Comparison of ENCODE assay signal across 16 cellular contexts in genomic region chr10:118904284-118904683, GRCh38.
A peak's percentile ranks its signal among the peaks of the same experiment; 100 is the strongest.
DNase-seq lines count a peak whose midpoint lies in the region; ATAC-seq and TF ChIP-seq lines count a peak whose summit lies in the region.
"Had no signal": no experiment of that assay in that cellular context is flagged by ENCODE, and none has a peak within 500 bp of the region (broad histone marks: within the 10 kb centered on the region; RNA-seq: fewer than 3 reads in every experiment).

No MANE protein-coding gene starts in this region.

- no peak overlapping the region for H3K4me3 ChIP-seq in choroid plexus epithelial cell (ENCODE audit: low read depth, low read length)
- H3K4me3 ChIP-seq in neural cell (ENCODE audit: low read length), result no peak overlapping the region
- H3K4me3 ChIP-seq in psoas muscle, result no peak overlapping the region
- H3K4me3 ChIP-seq: A549, BLaER1, GM23248 had no signal

- H3K36me3 ChIP-seq in neural cell (ENCODE audit: insufficient read depth, low read length), result no peaks in the 10 kb centered on the region
- H3K36me3 ChIP-seq in psoas muscle (ENCODE audit: insufficient read depth in 1 of 2, low read depth in 1 of 2), result no peaks in the 10 kb centered on the region
- H3K36me3 ChIP-seq: BLaER1 had no signal

- H3K27ac Mint-ChIP-seq in CD4-positive, alpha-beta T cell, result no peak overlapping the region
- H3K27ac Mint-ChIP-seq in MCF 10A (ENCODE audit: low read depth, unreplicated experiment), result no peak overlapping the region
- H3K27ac Mint-ChIP-seq: H9, IgD-negative memory B cell had no signal

- H3K27me3 ChIP-seq in CD4-positive, alpha-beta T cell (ENCODE audit: control insufficient read depth, insufficient read depth, low read length), result peaks cover 3% of the 10 kb centered on the region
- no peaks in the 10 kb centered on the region for H3K27me3 ChIP-seq in neural cell (ENCODE audit: insufficient read depth, low read depth, low read length)
- no peaks in the 10 kb centered on the region for H3K27me3 ChIP-seq in psoas muscle (ENCODE audit: insufficient read depth in 3 of 3, low read length in 2 of 3)
- H3K27me3 ChIP-seq: BLaER1 had no signal

- H3K4me2 ChIP-seq in neural cell (ENCODE audit: low read length), result no peak overlapping the region
- H3K4me2 ChIP-seq: A549, BLaER1 had no signal

- no peak overlapping the region for H3K9ac ChIP-seq in neural cell (ENCODE audit: low read length)
- H3K9ac ChIP-seq: BLaER1, GM23248 had no signal

- 81 to 86% (median 84%) methylated on average over 8 of the region's 8 CpGs for WGBS in psoas muscle, 3 donors

- TF ChIP-seq CTCF in CD4-positive, alpha-beta T cell (IDR thresholded peaks at IDR 0.05), result no peak
- TF ChIP-seq CTCF in choroid plexus epithelial cell (conservative IDR thresholded peaks at IDR 0.05; ENCODE audit: low read depth, low read length) (no peak), neural cell (IDR thresholded peaks at IDR 0.05; ENCODE audit: poor library complexity, severe bottlenecking) (no peak), psoas muscle (IDR thresholded peaks at IDR 0.05) (no peak), MCF 10A (IDR thresholded peaks at IDR 0.05; ENCODE audit: unreplicated experiment) (no peak)

- H3F3A ChIP-seq in neural cell (ENCODE audit: insufficient read depth, low read length, poor library complexity, severe bottlenecking), result no peaks in the 10 kb centered on the region

- no peaks in the 10 kb centered on the region for H4K20me1 ChIP-seq in neural cell (ENCODE audit: insufficient read depth)
- H4K20me1 ChIP-seq: BLaER1 had no signal

- no peaks in the 10 kb centered on the region for H3K9me3 ChIP-seq in CD4-positive, alpha-beta T cell (ENCODE audit: control insufficient read depth, low read length)
- H3K9me3 ChIP-seq in neural cell (ENCODE audit: low read length) (no peaks in the 10 kb centered on the region), psoas muscle (no peaks in the 10 kb centered on the region)
- H3K9me3 ChIP-seq: A549 had no signal

- no peak overlapping the region for H2AFZ ChIP-seq in neural cell (ENCODE audit: low read depth, low read length)
- H2AFZ ChIP-seq: GM23248 had no signal

- H3K36me3 Mint-ChIP-seq in CD4-positive, alpha-beta T cell (ENCODE audit: low read depth), result no peaks in the 10 kb centered on the region
- H3K36me3 Mint-ChIP-seq in MCF 10A (ENCODE audit: insufficient read depth, unreplicated experiment), result no peaks in the 10 kb centered on the region
- H3K36me3 Mint-ChIP-seq: IgD-negative memory B cell had no signal

- POLR2A ChIA-PET in CD4-positive, alpha-beta T cell (lab: Charles Lee), result no interaction called here
- POLR2A ChIA-PET in MCF 10A (lab: Yijun Ruan, JAX), result no interaction called here

- no peaks in the 10 kb centered on the region for H3K9me3 Mint-ChIP-seq in CD4-positive, alpha-beta T cell
- no peaks in the 10 kb centered on the region for H3K9me3 Mint-ChIP-seq in MCF 10A (ENCODE audit: unreplicated experiment)
- H3K9me3 Mint-ChIP-seq: H9 had no signal

- no peak overlapping the region for H3K4me3 Mint-ChIP-seq in CD4-positive, alpha-beta T cell
- no peak overlapping the region for H3K4me3 Mint-ChIP-seq in MCF 10A (ENCODE audit: unreplicated experiment)
- H3K4me3 Mint-ChIP-seq: H9, IgD-negative memory B cell had no signal

- H3K4me1 ChIP-seq in psoas muscle, result no peaks in the 10 kb centered on the region

- H3K27me3 Mint-ChIP-seq in CD4-positive, alpha-beta T cell, result peaks cover 38% of the 10 kb centered on the region
- H3K27me3 Mint-ChIP-seq in MCF 10A (ENCODE audit: insufficient read depth, unreplicated experiment), result no peaks in the 10 kb centered on the region

- intact Hi-C loops in CD4-positive, alpha-beta T cell (cut with DNase I, micrococcal nuclease), result no loop called here
- intact Hi-C loops in psoas muscle (cut with DNase I), result no loop called here
- intact Hi-C loops in MCF 10A (cut with micrococcal nuclease), result no loop called here

- H3K4me1 Mint-ChIP-seq in CD4-positive, alpha-beta T cell (ENCODE audit: low read depth), result no peaks in the 10 kb centered on the region
- H3K4me1 Mint-ChIP-seq in MCF 10A (ENCODE audit: insufficient read depth, unreplicated experiment), result no peaks in the 10 kb centered on the region
- H3K4me1 Mint-ChIP-seq: IgD-negative memory B cell had no signal

- H3K27ac ChIP-seq in CD4-positive, alpha-beta T cell (ENCODE audit: low read depth, low read length), result peak overlapping the region; percentile 11
- H3K27ac ChIP-seq in neural cell (ENCODE audit: low read length) (no peak overlapping the region), psoas muscle (no peak overlapping the region)
- H3K27ac ChIP-seq: A549, BLaER1, GM23248 had no signal

- DNase-seq in CD4-positive, alpha-beta T cell, result no peak
- DNase-seq in NCI-H2171 treated with DMSO at 0.1 percent for 48 hours (lab: John Stamatoyannopoulos, UW) (peak; percentile 82), choroid plexus epithelial cell (ENCODE audit: low read depth) (peak; percentile 60), psoas muscle (no peak), MCF 10A (ENCODE audit: unreplicated experiment) (no peak), GOT3 (lab: John Stamatoyannopoulos, UW) (no peak), T-helper 1 cell (no peak)
- DNase-seq: AML-193, DMS53, GF-D8, GM23248, H9 had no signal

- CTCF ChIA-PET in CD4-positive, alpha-beta T cell (lab: Charles Lee), result no interaction called here
- CTCF ChIA-PET in MCF 10A (lab: Yijun Ruan, JAX), result no interaction called here

- TF ChIP-seq RAD21 in neural cell (conservative IDR thresholded peaks at IDR 0.05), result no peak

- TF ChIP-seq EP300 in neural cell (conservative IDR thresholded peaks at IDR 0.05; ENCODE audit: poor library complexity, severe bottlenecking), result no peak

- no TSS peak for BruUV-seq in MCF 10A (replicated peaks; lab: Mats Ljungman, UMichigan)

- no peak for ATAC-seq in CD4-positive, alpha-beta T cell (ENCODE audit: poor library complexity)
- no peak for ATAC-seq in psoas muscle
- ATAC-seq: A549 had no signal

- H3K9me2 ChIP-seq in neural cell (ENCODE audit: insufficient read depth, low read length), result no peaks in the 10 kb centered on the region

- H3K79me2 ChIP-seq in neural cell (replicated peaks; ENCODE audit: insufficient read depth, low read length), result no peaks in the 10 kb centered on the region

TF ChIP-seq in neural cell, 6 proteins besides CTCF, POLR2A, EP300 and RAD21:
- TF ChIP-seq POLR2AphosphoS5 (IDR thresholded peaks at IDR 0.05) (peak; percentile 26), TAF1 (IDR thresholded peaks at IDR 0.05; ENCODE audit: low read depth) (no peak), EZH2 (IDR thresholded peaks at IDR 0.05; ENCODE audit: borderline replicate concordance, insufficient read depth, low read length, poor library complexity, severe bottlenecking) (no peak)
TF ChIP-seq in neural cell: peak in this region for 1.

Comparison
In these comparisons a context has a peak if more than half of its experiments do, and no peak if none do; other contexts are left out.
1. DNase-seq: peak in NCI-H2171 treated with DMSO at 0.1 percent for 48 hours (single experiment) and choroid plexus epithelial cell (single experiment); none in CD4-positive, alpha-beta T cell (0 of 10), psoas muscle (0 of 2), MCF 10A (single experiment), GOT3 (single experiment) and T-helper 1 cell (0 of 5).